In genomic region chr14:95253039-95253620, GRCh38 we compare ENCODE assay signal across 2 cellular contexts.
TF ChIP-seq lines count a peak whose summit lies in the region.

No MANE protein-coding gene starts in this region.

TF ChIP-seq in SK-N-SH, 30 proteins besides CTCF, POLR2A, EP300 and RAD21 (continued from another document):
- TF ChIP-seq POLR2AphosphoS5 (IDR thresholded peaks at IDR 0.05; ENCODE audit: low read depth, low read length) (no peak), CHD2 (IDR thresholded peaks at IDR 0.05; ENCODE audit: low read length, partially characterized antibody) (no peak), PBX3 (IDR thresholded peaks at IDR 0.05) (no peak), TCF12 (IDR thresholded peaks at IDR 0.05) (no peak), NRF1 (IDR thresholded peaks at IDR 0.05; ENCODE audit: low read depth, low read length) (no peak), GATA2 (CRISPR knock-in tag; IDR thresholded peaks at IDR 0.05) (no peak), MEF2A (IDR thresholded peaks at IDR 0.05; ENCODE audit: borderline replicate concordance, low read depth) (no peak), ZBTB33 (IDR thresholded peaks at IDR 0.05; ENCODE audit: borderline replicate concordance, low read depth) (no peak), GABPA (IDR thresholded peaks at IDR 0.05; ENCODE audit: low read depth) (no peak), USF1 (IDR thresholded peaks at IDR 0.05; ENCODE audit: borderline replicate concordance, low read depth) (no peak), EZH2phosphoT487 (IDR thresholded peaks at IDR 0.05; ENCODE audit: borderline replicate concordance, low read depth) (no peak), NFIC (IDR thresholded peaks at IDR 0.05; ENCODE audit: borderline replicate concordance) (no peak), FOXJ3 (CRISPR knock-in tag; IDR thresholded peaks at IDR 0.05) (no peak), TAF1 (IDR thresholded peaks at IDR 0.05; ENCODE audit: borderline replicate concordance, low read depth, low read length) (no peak), RXRA (IDR thresholded peaks at IDR 0.05; ENCODE audit: borderline replicate concordance, low read depth) (no peak), REST (IDR thresholded peaks at IDR 0.05; ENCODE audit: low read depth, low read length) (no peak), RFX5 (IDR thresholded peaks at IDR 0.05; ENCODE audit: low read length) (no peak)

TF ChIP-seq in SK-N-SH treated with all-trans-retinoic acid at 6 μM for 48 hours, 23 proteins besides CTCF, POLR2A, EP300 and RAD21 (continued from another document):
- no peak for TF ChIP-seq PATZ1 (CRISPR knock-in tag; IDR thresholded peaks at IDR 0.05; ENCODE audit: borderline replicate concordance)
- no peak for TF ChIP-seq CREB5 (CRISPR knock-in tag; IDR thresholded peaks at IDR 0.05; ENCODE audit: low read depth)
- no peak for TF ChIP-seq CSRNP3 (CRISPR knock-in tag; IDR thresholded peaks at IDR 0.05)
- no peak for TF ChIP-seq ARNTL (CRISPR knock-in tag; IDR thresholded peaks at IDR 0.05; ENCODE audit: borderline replicate concordance, low read depth)
- TF ChIP-seq SNAI2 (CRISPR knock-in tag; IDR thresholded peaks at IDR 0.05) = no peak
- TF ChIP-seq PPARA (CRISPR knock-in tag; IDR thresholded peaks at IDR 0.05; ENCODE audit: borderline replicate concordance) = no peak
- no peak for TF ChIP-seq ZFP30 (CRISPR knock-in tag; IDR thresholded peaks at IDR 0.05)
- no peak for TF ChIP-seq ZNF565 (CRISPR knock-in tag; conservative IDR thresholded peaks at IDR 0.05; ENCODE audit: low read depth)
- no peak for TF ChIP-seq BACH2 (CRISPR knock-in tag; IDR thresholded peaks at IDR 0.05; ENCODE audit: borderline replicate concordance)
- TF ChIP-seq ZC3H10 (CRISPR knock-in tag; IDR thresholded peaks at IDR 0.05) = no peak
- TF ChIP-seq POU6F1 (CRISPR knock-in tag; IDR thresholded peaks at IDR 0.05; ENCODE audit: borderline replicate concordance, low read depth) = no peak
- no peak for TF ChIP-seq ZNF8 (CRISPR knock-in tag; IDR thresholded peaks at IDR 0.05)
- TF ChIP-seq TSHZ2 (CRISPR knock-in tag; IDR thresholded peaks at IDR 0.05) = no peak
